Comparison of ENCODE assay signal across 16 cellular contexts in genomic region chr3:181212271-181212670, GRCh38.
"Had no signal": no experiment of that assay in that cellular context is flagged by ENCODE, and none has a peak within 500 bp of the region (broad histone marks: within the 10 kb centered on the region; RNA-seq: fewer than 3 reads in every experiment).

No MANE protein-coding gene starts in this region.

- H3K27ac ChIP-seq: RWPE1 had no signal

- DNase-seq: KBM-7, NCI-H1092, NCI-H1105 treated with DMSO at 0.1 percent for 48 hours, NCI-H1417 treated with DMSO at 0.1 percent for 48 hours, NCI-H146, NCI-H1694 treated with DMSO at 0.1 percent for 48 hours, NCI-H1930, NCI-H2081, NCI-H2107, NCI-H2227 treated with DMSO at 0.1 percent for 48 hours, NCI-H524, NCI-H526 treated with DMSO at 0.1 percent for 48 hours, NCI-H748 treated with DMSO at 0.1 percent for 48 hours, SHP77 had no signal

- ATAC-seq: SK-N-SH treated with all-trans-retinoic acid at 6 μM for 48 hours had no signal
